ENCODE assay signal across 28 cellular contexts in genomic region chr7:40597517-40597916, GRCh38.
"Had no signal": no experiment of that assay in that cellular context is flagged by ENCODE, and none has a peak within 500 bp of the region (broad histone marks: within the 10 kb centered on the region; RNA-seq: fewer than 3 reads in every experiment).

No MANE protein-coding gene starts in this region.

- H3K4me1 ChIP-seq: SJCRH30 had no signal

- H3K4me3 ChIP-seq: SJCRH30 had no signal

- DNase-seq: activated CD4-positive, alpha-beta memory T cell treated with anti-CD3 and anti-CD28 coated beads for 36 hours; activated CD4-positive, alpha-beta T cell treated with anti-CD3 and anti-CD28 coated beads, Interleukin-2, amount 10 ng/mL, durations not matched to agents 7 days and 5 days; activated CD4-positive, CD25-positive, alpha-beta regulatory T cell; activated CD8-positive, alpha-beta memory T cell treated with anti-CD3 and anti-CD28 coated beads for 24 hours; activated gamma-delta T cell; activated naive CD4-positive, alpha-beta T cell treated with anti-CD3 and anti-CD28 coated beads for 36 hours; activated T-cell treated with anti-CD3 and anti-CD28 coated beads, Interleukin-2, amount 50 U/mL, for 4 hours; amygdala; KG1; NCI-H1092; NCI-H1417; NCI-H1930; NCI-H2171 treated with DMSO at 0.1 percent for 48 hours; NCI-H226; NCI-H526; NCI-H82; Right ventricle myocardium superior; T-helper 17 cell; T1000 had no signal

- H3K4me1 Mint-ChIP-seq: brain; central memory CD8-positive, alpha-beta T cell; T-helper 17 cell had no signal

- H3K9me3 ChIP-seq: SJCRH30 had no signal

- H3K27me3 ChIP-seq: SJCRH30 had no signal

- H3K36me3 ChIP-seq: SJCRH30 had no signal

- H3K27me3 Mint-ChIP-seq: activated CD4-positive, alpha-beta memory T cell treated with anti-CD3 and anti-CD28 coated beads for 36 hours; central memory CD8-positive, alpha-beta T cell; T-helper 17 cell had no signal

- H3K9me3 Mint-ChIP-seq: activated CD4-positive, alpha-beta T cell treated with anti-CD3 and anti-CD28 coated beads, Interleukin-2, amount 10 ng/mL, durations not matched to agents 7 days and 5 days; activated naive CD4-positive, alpha-beta T cell treated with anti-CD3 and anti-CD28 coated beads for 36 hours had no signal

- H3K36me3 Mint-ChIP-seq: activated CD4-positive, alpha-beta memory T cell treated with anti-CD3 and anti-CD28 coated beads for 36 hours; activated naive CD8-positive, alpha-beta T cell; brain had no signal

- ATAC-seq: activated T-cell treated with anti-CD3 and anti-CD28 coated beads, Interleukin-2, amount 50 U/mL, for 4 hours; Panc1; T-helper 17 cell had no signal

- FAIRE-seq: astrocyte, TTC549 had no signal

- H3K4me3 Mint-ChIP-seq: activated CD4-positive, alpha-beta memory T cell treated with anti-CD3 and anti-CD28 coated beads for 36 hours; activated CD4-positive, alpha-beta T cell treated with anti-CD3 and anti-CD28 coated beads, Interleukin-2, amount 10 ng/mL, durations not matched to agents 7 days and 5 days; activated naive CD4-positive, alpha-beta T cell treated with anti-CD3 and anti-CD28 coated beads for 36 hours; activated naive CD8-positive, alpha-beta T cell; activated T-cell treated with anti-CD3 and anti-CD28 coated beads, Interleukin-2, amount 50 U/mL, for 4 hours; brain; central memory CD8-positive, alpha-beta T cell; T-helper 17 cell had no signal

- H3K27ac ChIP-seq: RWPE1, SJCRH30, VCaP had no signal

- H3K27ac Mint-ChIP-seq: activated CD4-positive, alpha-beta memory T cell treated with anti-CD3 and anti-CD28 coated beads for 36 hours; activated CD4-positive, alpha-beta T cell treated with anti-CD3 and anti-CD28 coated beads, Interleukin-2, amount 10 ng/mL, durations not matched to agents 7 days and 5 days; activated naive CD4-positive, alpha-beta T cell treated with anti-CD3 and anti-CD28 coated beads for 36 hours; activated naive CD8-positive, alpha-beta T cell; brain; T-helper 17 cell had no signal
